Comparison of ENCODE assay signal across 1 cellular context in the genomic region with DNA sequence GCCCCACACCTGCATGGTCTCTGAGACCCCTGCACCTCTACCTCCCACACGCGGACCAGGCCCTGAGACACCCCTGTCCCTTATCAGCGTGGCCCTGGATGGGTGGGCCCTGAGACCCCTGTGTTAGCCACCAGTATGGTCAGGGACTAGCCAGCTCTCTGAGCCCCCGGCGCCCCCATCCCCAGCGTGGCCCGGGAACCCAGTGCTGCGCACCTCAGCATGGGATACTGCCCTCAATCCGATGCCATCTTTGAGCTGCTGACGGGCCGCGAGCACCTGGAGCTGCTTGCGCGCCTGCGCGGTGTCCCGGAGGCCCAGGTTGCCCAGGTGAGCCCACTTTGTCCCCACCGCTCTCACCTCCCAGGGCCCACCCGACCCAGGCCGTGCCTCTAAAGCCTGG.
TF ChIP-seq lines count a peak whose summit lies in the region.

No MANE protein-coding gene starts in this region.

TF ChIP-seq in GM23338, 12 proteins besides CTCF, POLR2A, EP300 and RAD21:
- TF ChIP-seq, protein P1, sequence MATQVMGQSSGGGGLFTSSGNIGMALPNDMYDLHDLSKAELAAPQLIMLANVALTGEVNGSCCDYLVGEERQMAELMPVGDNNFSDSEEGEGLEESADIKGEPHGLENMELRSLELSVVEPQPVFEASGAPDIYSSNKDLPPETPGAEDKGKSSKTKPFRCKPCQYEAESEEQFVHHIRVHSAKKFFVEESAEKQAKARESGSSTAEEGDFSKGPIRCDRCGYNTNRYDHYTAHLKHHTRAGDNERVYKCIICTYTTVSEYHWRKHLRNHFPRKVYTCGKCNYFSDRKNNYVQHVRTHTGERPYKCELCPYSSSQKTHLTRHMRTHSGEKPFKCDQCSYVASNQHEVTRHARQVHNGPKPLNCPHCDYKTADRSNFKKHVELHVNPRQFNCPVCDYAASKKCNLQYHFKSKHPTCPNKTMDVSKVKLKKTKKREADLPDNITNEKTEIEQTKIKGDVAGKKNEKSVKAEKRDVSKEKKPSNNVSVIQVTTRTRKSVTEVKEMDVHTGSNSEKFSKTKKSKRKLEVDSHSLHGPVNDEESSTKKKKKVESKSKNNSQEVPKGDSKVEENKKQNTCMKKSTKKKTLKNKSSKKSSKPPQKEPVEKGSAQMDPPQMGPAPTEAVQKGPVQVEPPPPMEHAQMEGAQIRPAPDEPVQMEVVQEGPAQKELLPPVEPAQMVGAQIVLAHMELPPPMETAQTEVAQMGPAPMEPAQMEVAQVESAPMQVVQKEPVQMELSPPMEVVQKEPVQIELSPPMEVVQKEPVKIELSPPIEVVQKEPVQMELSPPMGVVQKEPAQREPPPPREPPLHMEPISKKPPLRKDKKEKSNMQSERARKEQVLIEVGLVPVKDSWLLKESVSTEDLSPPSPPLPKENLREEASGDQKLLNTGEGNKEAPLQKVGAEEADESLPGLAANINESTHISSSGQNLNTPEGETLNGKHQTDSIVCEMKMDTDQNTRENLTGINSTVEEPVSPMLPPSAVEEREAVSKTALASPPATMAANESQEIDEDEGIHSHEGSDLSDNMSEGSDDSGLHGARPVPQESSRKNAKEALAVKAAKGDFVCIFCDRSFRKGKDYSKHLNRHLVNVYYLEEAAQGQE (IDR thresholded peaks at IDR 0.05; ENCODE audit: unreplicated experiment) = no peak
- TF ChIP-seq ZNF331 (CRISPR knock-in tag; IDR thresholded peaks at IDR 0.05; ENCODE audit: low read depth) (no peak), STAT1 (IDR thresholded peaks at IDR 0.05; ENCODE audit: unreplicated experiment) (no peak), ZNF114 (CRISPR knock-in tag; IDR thresholded peaks at IDR 0.05) (no peak), CREB1 (CRISPR knock-in tag; IDR thresholded peaks at IDR 0.05; ENCODE audit: low read depth) (no peak), POLR2AphosphoS5 (IDR thresholded peaks at IDR 0.05; ENCODE audit: low read depth) (no peak), NANOG (IDR thresholded peaks at IDR 0.05; ENCODE audit: borderline replicate concordance) (no peak)
- TF ChIP-seq, protein P2, sequence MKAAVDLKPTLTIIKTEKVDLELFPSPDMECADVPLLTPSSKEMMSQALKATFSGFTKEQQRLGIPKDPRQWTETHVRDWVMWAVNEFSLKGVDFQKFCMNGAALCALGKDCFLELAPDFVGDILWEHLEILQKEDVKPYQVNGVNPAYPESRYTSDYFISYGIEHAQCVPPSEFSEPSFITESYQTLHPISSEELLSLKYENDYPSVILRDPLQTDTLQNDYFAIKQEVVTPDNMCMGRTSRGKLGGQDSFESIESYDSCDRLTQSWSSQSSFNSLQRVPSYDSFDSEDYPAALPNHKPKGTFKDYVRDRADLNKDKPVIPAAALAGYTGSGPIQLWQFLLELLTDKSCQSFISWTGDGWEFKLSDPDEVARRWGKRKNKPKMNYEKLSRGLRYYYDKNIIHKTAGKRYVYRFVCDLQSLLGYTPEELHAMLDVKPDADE (IDR thresholded peaks at IDR 0.05) = no peak
TF ChIP-seq in GM23338: peak in this region for 0.
